9 cellular contexts compared by ENCODE assay signal in the genomic region with DNA sequence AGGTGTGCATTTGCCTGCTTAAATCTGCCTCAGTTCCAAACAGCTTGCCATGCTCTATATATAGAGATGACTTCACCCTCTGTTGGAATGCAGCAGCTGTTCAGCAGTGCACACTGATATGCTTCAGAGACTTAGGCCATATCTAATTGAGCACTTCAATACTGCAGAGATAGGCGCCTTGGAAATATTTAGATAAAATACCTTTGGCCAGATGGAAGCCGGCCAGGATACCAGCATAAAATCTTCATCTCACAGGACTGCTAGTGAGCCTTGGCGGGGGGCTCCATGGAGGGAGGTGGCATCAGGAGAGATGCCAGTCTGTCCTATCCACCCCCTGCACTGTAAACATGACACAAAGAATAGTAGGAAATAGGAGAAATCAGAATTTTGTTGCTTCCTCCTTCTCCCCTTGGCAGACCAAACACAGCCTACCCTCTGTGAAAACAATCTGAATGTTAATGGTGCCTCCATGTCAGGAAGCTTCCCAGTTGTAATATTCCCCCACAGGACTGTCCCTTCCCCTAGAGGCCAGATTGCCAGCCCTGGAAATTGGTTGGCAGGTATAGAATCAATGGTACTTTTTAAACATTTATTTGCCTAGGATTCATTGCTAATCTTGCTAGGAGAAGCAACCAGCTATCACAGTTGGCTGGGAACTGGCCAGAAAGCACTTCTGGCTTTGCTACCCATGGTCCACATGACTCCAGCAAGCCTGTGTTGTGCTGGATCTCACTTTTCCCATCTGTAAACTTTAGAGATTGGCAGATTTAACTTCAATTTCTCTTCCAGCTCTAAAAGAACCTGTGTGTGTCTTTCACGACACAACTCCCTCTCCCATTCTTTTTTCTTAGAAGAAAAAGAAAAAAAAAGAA.
A peak's percentile ranks its signal among the peaks of the same experiment; 100 is the strongest.
DNase-seq lines count a peak whose midpoint lies in the region; ATAC-seq, FAIRE-seq and TF ChIP-seq lines count a peak whose summit lies in the region.
"Had no signal": no experiment of that assay in that cellular context is flagged by ENCODE, and none has a peak within 500 bp of the region (broad histone marks: within the 10 kb centered on the region; RNA-seq: fewer than 3 reads in every experiment).

No MANE protein-coding gene starts in this region.

- no peaks in the 10 kb centered on the region for H3K4me1 Mint-ChIP-seq in activated T-cell treated with anti-CD3 and anti-CD28 coated beads, Interleukin-2, amount 50 U/mL, for 24 hours (ENCODE audit: low read depth)
- H3K4me1 Mint-ChIP-seq: activated naive CD4-positive, alpha-beta T cell treated with anti-CD3 and anti-CD28 coated beads, Interleukin-2, amount 10 ng/mL, durations not matched to agents 7 days and 5 days had no signal

- H3K27ac Mint-ChIP-seq in activated T-cell treated with anti-CD3 and anti-CD28 coated beads, Interleukin-2, amount 50 U/mL, for 24 hours: no peak overlapping the region
- H3K27ac Mint-ChIP-seq: activated naive CD4-positive, alpha-beta T cell treated with anti-CD3 and anti-CD28 coated beads, Interleukin-2, amount 10 ng/mL, durations not matched to agents 7 days and 5 days had no signal

- no peaks in the 10 kb centered on the region for H3K9me3 Mint-ChIP-seq in activated T-cell treated with anti-CD3 and anti-CD28 coated beads, Interleukin-2, amount 50 U/mL, for 24 hours
- H3K9me3 Mint-ChIP-seq: activated naive CD4-positive, alpha-beta T cell treated with anti-CD3 and anti-CD28 coated beads, Interleukin-2, amount 10 ng/mL, durations not matched to agents 7 days and 5 days had no signal

- POLR2A ChIA-PET in HEK293 (lab: Yijun Ruan, JAX): no interaction called here

- no peaks in the 10 kb centered on the region for H3K36me3 ChIP-seq in HEK293 (ENCODE audit: control insufficient read depth in 2 of 2, insufficient read depth in 1 of 2, low read length in 2 of 2)
- H3K36me3 ChIP-seq in left ventricle myocardium inferior: no peaks in the 10 kb centered on the region
- no peaks in the 10 kb centered on the region for H3K36me3 ChIP-seq in small intestine (ENCODE audit: control insufficient read depth in 2 of 2, insufficient read depth in 2 of 2, low read length in 2 of 2)

- CTCF ChIA-PET in HEK293 (lab: Yijun Ruan, JAX): interaction anchor here (0.8 kb wide), 1 partner anchor 627 kb away, joined by 3 read pairs; no protein-coding TSS in a partner anchor

- no peak overlapping the region for H3K4me3 Mint-ChIP-seq in activated T-cell treated with anti-CD3 and anti-CD28 coated beads, Interleukin-2, amount 50 U/mL, for 24 hours
- H3K4me3 Mint-ChIP-seq: activated naive CD4-positive, alpha-beta T cell treated with anti-CD3 and anti-CD28 coated beads, Interleukin-2, amount 10 ng/mL, durations not matched to agents 7 days and 5 days had no signal

- H3K4me3 ChIP-seq in HEK293 (ENCODE audit: low read depth, low read length): no peak overlapping the region
- H3K4me3 ChIP-seq in left ventricle myocardium inferior: peak overlapping the region; percentile 8
- no peak overlapping the region for H3K4me3 ChIP-seq in small intestine (ENCODE audit: low read depth in 1 of 2, low read length in 2 of 2)

- no peaks in the 10 kb centered on the region for H3K36me3 Mint-ChIP-seq in activated T-cell treated with anti-CD3 and anti-CD28 coated beads, Interleukin-2, amount 50 U/mL, for 24 hours (ENCODE audit: low read depth)
- H3K36me3 Mint-ChIP-seq: activated naive CD4-positive, alpha-beta T cell treated with anti-CD3 and anti-CD28 coated beads, Interleukin-2, amount 10 ng/mL, durations not matched to agents 7 days and 5 days had no signal

- WGBS in small intestine, 3 donors: 33 to 65% (median 36%) methylated on average over 4 of the region's 4 CpGs

- H3K9me3 ChIP-seq in HEK293 (ENCODE audit: control insufficient read depth, insufficient read depth, low read depth, low read length) (no peaks in the 10 kb centered on the region), left ventricle myocardium inferior (replicated peaks) (peaks cover 7% of the 10 kb centered on the region), small intestine (ENCODE audit: control insufficient read depth, low read depth) (peaks cover 2% of the 10 kb centered on the region)

- peak; percentile 23 for FAIRE-seq in TTC549 (lab: Jason Lieb, UNC)
- no peak for FAIRE-seq in small intestine (lab: Jason Lieb, UNC)

- TF ChIP-seq CTCF in HEK293 (tag by site-specific recombination; IDR thresholded peaks at IDR 0.05): no peak
- TF ChIP-seq CTCF in left ventricle myocardium inferior (IDR thresholded peaks at IDR 0.05; ENCODE audit: borderline replicate concordance): peak; percentile 11

- DNase-seq in left ventricle myocardium inferior: peak; percentile 73
- peak; percentile 89 for DNase-seq in small intestine
- DNase-seq in activated T-cell treated with anti-CD3 and anti-CD28 coated beads, Interleukin-2, amount 50 U/mL, for 24 hours: no peak
- no peak for DNase-seq in MV-4-11 (lab: John Stamatoyannopoulos, UW)
- DNase-seq: activated naive CD4-positive, alpha-beta T cell treated with anti-CD3 and anti-CD28 coated beads, Interleukin-2, amount 10 ng/mL, durations not matched to agents 7 days and 5 days had no signal

- H3K27me3 ChIP-seq in left ventricle myocardium inferior (ENCODE audit: low read depth) (no peaks in the 10 kb centered on the region), small intestine (ENCODE audit: control insufficient read depth in 2 of 2, insufficient read depth in 2 of 2, low read length in 2 of 2) (no peaks in the 10 kb centered on the region)

- H3K4me1 ChIP-seq in HEK293 (ENCODE audit: control insufficient read depth, insufficient read depth, low read length) (no peaks in the 10 kb centered on the region), left ventricle myocardium inferior (peaks cover 45% of the 10 kb centered on the region), small intestine (ENCODE audit: control insufficient read depth in 2 of 2, insufficient read depth in 1 of 2, low read depth in 1 of 2, low read length in 1 of 2) (peaks cover 4 to 7% of the 10 kb centered on the region in 2 donors)

- no peaks in the 10 kb centered on the region for H3K27me3 Mint-ChIP-seq in activated T-cell treated with anti-CD3 and anti-CD28 coated beads, Interleukin-2, amount 50 U/mL, for 24 hours
- H3K27me3 Mint-ChIP-seq: activated naive CD4-positive, alpha-beta T cell treated with anti-CD3 and anti-CD28 coated beads, Interleukin-2, amount 10 ng/mL, durations not matched to agents 7 days and 5 days had no signal

- intact Hi-C loops in left ventricle myocardium inferior (cut with micrococcal nuclease): loop anchor here (10.0 kb wide), 1 partner anchor 1276 kb away; no protein-coding TSS in a partner anchor

- H3K27ac ChIP-seq in HEK293 (ENCODE audit: extremely low read depth, low read depth, low read length) (no peak overlapping the region), left ventricle myocardium inferior (replicated peaks) (peak overlapping the region; percentile 86), small intestine (ENCODE audit: low read depth in 1 of 2, low read length in 1 of 2) (peak overlapping the region in 1 of 2 donors; percentile 36)

- ATAC-seq in GM19455 (IDR thresholded peaks at IDR 0.05; ENCODE audit: unreplicated experiment) (no peak), HG02938 (IDR thresholded peaks at IDR 0.05; ENCODE audit: unreplicated experiment) (no peak)

TF ChIP-seq in HEK293, 187 proteins besides CTCF, POLR2A, EP300 and RAD21:
- TF ChIP-seq ZNF335 (tag by site-specific recombination; conservative IDR thresholded peaks at IDR 0.05) (0 out of 2 replicates have a peak, but pooled peaks have one; percentile 17), ZNF747 (tag by site-specific recombination; IDR thresholded peaks at IDR 0.05) (no peak), ZNF792 (tag by site-specific recombination; IDR thresholded peaks at IDR 0.05) (no peak), GLIS1 (tag by site-specific recombination; IDR thresholded peaks at IDR 0.05) (peak; percentile 19; the same call in 1 of the 2 replicates)

Comparison
In these comparisons a context has a peak if more than half of its experiments do, and no peak if none do; other contexts are left out.
1. DNase-seq: peak in left ventricle myocardium inferior (single experiment) and small intestine (single experiment); none in activated T-cell treated with anti-CD3 and anti-CD28 coated beads, Interleukin-2, amount 50 U/mL, for 24 hours (single experiment) and MV-4-11 (single experiment).